In the genomic region with DNA sequence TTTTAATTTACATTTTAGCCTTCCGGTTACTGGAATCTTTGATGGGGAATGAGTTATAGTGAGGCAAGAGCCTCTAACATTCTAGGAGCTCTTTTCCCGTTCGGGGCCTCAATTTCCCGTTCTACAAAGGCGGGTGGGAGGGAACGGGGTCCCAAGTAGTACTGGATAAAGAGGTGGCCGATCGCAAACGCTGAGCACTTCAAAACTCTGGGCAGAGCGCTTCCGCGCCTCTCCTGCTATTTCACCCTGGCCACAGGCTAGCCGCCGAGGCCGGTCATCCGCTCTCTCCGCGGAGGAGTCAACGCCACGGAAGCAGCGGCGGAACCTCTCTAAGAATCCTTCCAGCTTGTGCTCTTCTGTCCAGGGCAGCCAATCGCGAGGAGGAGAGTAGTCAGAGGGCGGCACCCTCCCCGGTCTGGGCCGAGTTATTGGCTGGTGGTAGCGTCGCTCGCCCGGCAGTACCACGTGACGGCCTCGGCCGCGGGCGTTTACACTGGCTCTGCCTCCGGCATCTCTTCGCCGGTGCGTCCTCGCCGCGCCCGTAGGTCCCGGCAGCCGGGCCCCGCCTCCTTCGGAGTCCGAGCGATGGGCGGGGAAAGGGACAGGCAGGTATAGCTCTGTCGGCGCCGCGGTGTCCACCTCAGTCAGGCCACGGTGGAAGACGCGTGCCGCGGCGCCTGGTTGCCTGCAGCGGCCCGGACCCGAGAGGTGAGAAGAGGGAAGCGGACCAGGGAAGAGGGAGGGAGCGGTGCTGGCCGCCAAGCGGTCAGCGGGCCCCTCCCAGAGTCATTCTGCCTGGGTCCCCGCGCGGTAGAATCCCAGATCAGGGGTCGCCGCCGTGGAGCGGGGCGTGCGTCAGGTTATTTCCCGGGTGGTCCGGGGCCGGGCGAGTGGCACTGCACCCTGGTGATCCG, we compare ENCODE assay signal across 8 cellular contexts. TPM values are rescaled to one million over a fixed set of nuclear protein-coding genes. Genes with fewer than 3 reads are reported as not detected.
DNase-seq lines count a peak whose midpoint lies in the region; ATAC-seq, FAIRE-seq and TF ChIP-seq lines count a peak whose summit lies in the region.

A gene (plus strand): TSS at position 487 of the 914 bp plus-strand sequence. CDS start 16,895 bp downstream, outside the sequence.

- no peaks in the 10 kb centered on the region for H3K9me3 ChIP-seq in mammary epithelial cell (replicated peaks; ENCODE audit: insufficient read depth, low read length)
- H3K9me3 ChIP-seq in iPS-20b (ENCODE audit: insufficient read depth, low read depth, low read length), result no peaks in the 10 kb centered on the region
- H3K9me3 ChIP-seq in small intestine (ENCODE audit: control insufficient read depth, low read depth), result no peaks in the 10 kb centered on the region

- H3K27ac ChIP-seq in ACC112 (ENCODE audit: low read depth, low read length), result peak within 1 kb of the TSS; percentile 93
- H3K27ac ChIP-seq in VCaP, result peak within 1 kb of the TSS; percentile 89
- peak within 1 kb of the TSS; percentile 75 for H3K27ac ChIP-seq in mammary epithelial cell (ENCODE audit: insufficient read depth, low read depth, low read length)
- H3K27ac ChIP-seq in iPS-20b (ENCODE audit: low read length), result no peak within 1 kb of the TSS
- peak within 1 kb of the TSS; percentile 90 to 98 for H3K27ac ChIP-seq in small intestine (ENCODE audit: low read depth in 1 of 2, low read length in 1 of 2)

- H3K4me1 ChIP-seq in ACC112 (ENCODE audit: control insufficient read depth, insufficient read depth, low read length, unreplicated experiment) (peaks cover 18% of the 10 kb centered on the region), mammary epithelial cell (ENCODE audit: insufficient read depth, low read length) (peaks cover 23% of the 10 kb centered on the region), iPS-20b (ENCODE audit: insufficient read depth, low read length) (peaks cover 9% of the 10 kb centered on the region; the same call in 1 of the 2 replicates), small intestine (ENCODE audit: control insufficient read depth in 2 of 2, insufficient read depth in 1 of 2, low read depth in 1 of 2, low read length in 1 of 2) (peaks cover 0 to 3% of the 10 kb centered on the region in 2 donors)

- CTCF ChIA-PET in mammary epithelial cell (lab: Charles Lee; ENCODE audit: low non-redundant PET), result interaction anchor here (0.5 to 1.2 kb wide), 4 partner anchors 53 to 308 kb away, joined by 3 to 5 read pairs (median 3); no protein-coding TSS in a partner anchor

- ATAC-seq in GM18868 (IDR thresholded peaks at IDR 0.05; ENCODE audit: unreplicated experiment) (peak; percentile 99), HG03108 (IDR thresholded peaks at IDR 0.05; ENCODE audit: unreplicated experiment) (peak; percentile 100)

- no peaks in the 10 kb centered on the region for H4K20me1 ChIP-seq in mammary epithelial cell (ENCODE audit: insufficient read depth, low read length)

- intact Hi-C loops in mammary epithelial cell (cut with micrococcal nuclease), result loop anchor here (5.0 to 10.0 kb wide), 2 partner anchors 63 to 254 kb away; no protein-coding TSS in a partner anchor

- in situ Hi-C loops in mammary epithelial cell (cut with MboI; ENCODE audit: low sequenced_read_pairs in 2 of 2), result loop anchor here (5.0 kb wide), 2 partner anchors 103 to 123 kb away; no protein-coding TSS in a partner anchor

- peak within 1 kb of the TSS; percentile 94 for H3K4me2 ChIP-seq in mammary epithelial cell (ENCODE audit: insufficient read depth, low read depth, low read length)

- H3K79me2 ChIP-seq in ACC112 (ENCODE audit: control insufficient read depth, insufficient read depth, low read length, unreplicated experiment) (peaks cover 23% of the 10 kb centered on the region), mammary epithelial cell (ENCODE audit: insufficient read depth, low read length) (peaks cover 33% of the 10 kb centered on the region)

- DNase-seq in NCI-H2196 (lab: John Stamatoyannopoulos, UW; ENCODE audit: unreplicated experiment), result peak; percentile 97
- DNase-seq in mammary epithelial cell, result peak; percentile 98
- peak; percentile 99 for DNase-seq in small intestine

- H3K4me3 ChIP-seq in ACC112 (ENCODE audit: low read depth, low read length), result peak within 1 kb of the TSS; percentile 93
- H3K4me3 ChIP-seq in mammary epithelial cell (replicated peaks in 1 of 3; ENCODE audit: insufficient read depth in 1 of 3, low read depth in 2 of 3, low read length in 3 of 3), result peak within 1 kb of the TSS; percentile 58 to 78 (median 74)
- H3K4me3 ChIP-seq in iPS-20b (ENCODE audit: low read length), result peak within 1 kb of the TSS; percentile 86
- peak within 1 kb of the TSS; percentile 70 to 85 for H3K4me3 ChIP-seq in small intestine (ENCODE audit: low read depth in 1 of 2, low read length in 2 of 2)

- H3K36me3 ChIP-seq in ACC112 (ENCODE audit: insufficient read depth, low read length) (no peaks in the 10 kb centered on the region), mammary epithelial cell (ENCODE audit: insufficient read depth, low read length) (no peaks in the 10 kb centered on the region), iPS-20b (ENCODE audit: insufficient read depth, low read depth, low read length) (no peaks in the 10 kb centered on the region), small intestine (ENCODE audit: control insufficient read depth in 2 of 2, insufficient read depth in 2 of 2, low read length in 2 of 2) (no peaks in the 10 kb centered on the region)

- H3K27me3 ChIP-seq in ACC112 (ENCODE audit: insufficient read depth, low read length) (no peaks in the 10 kb centered on the region), mammary epithelial cell (ENCODE audit: insufficient read depth, low read length) (no peaks in the 10 kb centered on the region), iPS-20b (ENCODE audit: insufficient read depth, low read length) (peaks cover 10% of the 10 kb centered on the region), small intestine (ENCODE audit: control insufficient read depth in 2 of 2, insufficient read depth in 2 of 2, low read length in 2 of 2) (no peaks in the 10 kb centered on the region)

- H2AFZ ChIP-seq in ACC112 (ENCODE audit: low read length, unreplicated experiment) (peak within 1 kb of the TSS; percentile 52), mammary epithelial cell (ENCODE audit: low read depth, low read length) (peak within 1 kb of the TSS; percentile 84)

- H3K9ac ChIP-seq in mammary epithelial cell (ENCODE audit: insufficient read depth, low read length) (peak within 1 kb of the TSS; percentile 77), iPS-20b (ENCODE audit: low read depth, low read length) (peak within 1 kb of the TSS; percentile 89)

- FAIRE-seq in small intestine (lab: Jason Lieb, UNC), result no peak

- BruUV-seq in mammary epithelial cell (replicated peaks; lab: Mats Ljungman, UMichigan), result no TSS peak

- 4% methylated on average over 11 of the region's 84 CpGs for WGBS in mammary epithelial cell (ENCODE audit: low coverage, missing lambda C conversion rate)
- 0% methylated on average over 72 to 84 of the region's 84 CpGs for WGBS in small intestine, 3 donors

- dilution Hi-C loops in mammary epithelial cell (cut with HindIII; ENCODE audit: low sequenced_read_pairs), result no loop called here

- TF ChIP-seq CTCF in VCaP (conservative IDR thresholded peaks at IDR 0.05), result no peak
- TF ChIP-seq CTCF in mammary epithelial cell (conservative IDR thresholded peaks at IDR 0.05 in 1 of 2, IDR thresholded peaks at IDR 0.05 in 1 of 2; ENCODE audit: extremely low read depth in 1 of 2, insufficient read depth in 1 of 2, low read depth in 1 of 2, low read length in 2 of 2), result no peak

RNA-seq across cellular contexts. Expression of the gene that starts here (rescaled TPM):
- total RNA-seq in mammary epithelial cell, result 10 to 100 TPM; 18.1 to 63.2 TPM
- polyA plus RNA-seq in mammary epithelial cell (12.8 TPM), small intestine (1 to 10 TPM; 2.7 to 5.6 (median 5.3) TPM)
- 39.1 TPM for polyA minus RNA-seq in mammary epithelial cell
